In genomic region chr7:127654404-127655392, GRCh38 we compare ENCODE assay signal across 8 cellular contexts. TPM values are rescaled to one million over a fixed set of nuclear protein-coding genes. Genes with fewer than 3 reads are reported as not detected.
DNase-seq lines count a peak whose midpoint lies in the region; ATAC-seq lines count a peak whose summit lies in the region.

No MANE protein-coding gene starts in this region.

- ATAC-seq in HG03103 (IDR thresholded peaks at IDR 0.05; ENCODE audit: low read depth, unreplicated experiment) (peak; percentile 11), HG03521 (IDR thresholded peaks at IDR 0.05; ENCODE audit: unreplicated experiment) (no peak)

- no peaks in the 10 kb centered on the region for H3K27me3 Mint-ChIP-seq in CD8-positive, alpha-beta memory T cell
- no peaks in the 10 kb centered on the region for H3K27me3 Mint-ChIP-seq in activated CD4-positive, alpha-beta memory T cell treated with anti-CD3 and anti-CD28 coated beads for 36 hours

- peak overlapping the region; percentile 4 for H3K4me3 ChIP-seq in CD8-positive, alpha-beta memory T cell (ENCODE audit: low read length)
- H3K4me3 ChIP-seq in iPS-20b (ENCODE audit: low read length) = peak overlapping the region; percentile 86

- peak overlapping the region; percentile 29 for H3K27ac ChIP-seq in CD8-positive, alpha-beta memory T cell (ENCODE audit: low read depth, low read length)
- no peak overlapping the region for H3K27ac ChIP-seq in iPS-20b (ENCODE audit: low read length)

- peaks cover 5 to 51% (median 13%) of the 10 kb centered on the region in 3 donors for H3K36me3 Mint-ChIP-seq in CD8-positive, alpha-beta memory T cell
- peaks cover 43% of the 10 kb centered on the region for H3K36me3 Mint-ChIP-seq in activated CD4-positive, alpha-beta memory T cell treated with anti-CD3 and anti-CD28 coated beads for 36 hours

- peaks cover 47% of the 10 kb centered on the region for H3K4me1 ChIP-seq in CD8-positive, alpha-beta memory T cell (ENCODE audit: insufficient read depth, low read length)
- H3K4me1 ChIP-seq in iPS-20b (ENCODE audit: insufficient read depth, low read length) = peaks cover 28% of the 10 kb centered on the region

- no peak overlapping the region; the same call in 1 of the 2 replicates for H3K9ac ChIP-seq in iPS-20b (ENCODE audit: low read depth, low read length)

- peaks cover 72 to 78% (median 77%) of the 10 kb centered on the region in 3 donors for H3K4me1 Mint-ChIP-seq in CD8-positive, alpha-beta memory T cell
- H3K4me1 Mint-ChIP-seq in activated CD4-positive, alpha-beta memory T cell treated with anti-CD3 and anti-CD28 coated beads for 36 hours (ENCODE audit: low read depth) = peaks cover 48% of the 10 kb centered on the region

- no peak for DNase-seq in CD8-positive, alpha-beta memory T cell
- peak; percentile 22 for DNase-seq in activated CD4-positive, alpha-beta memory T cell treated with anti-CD3 and anti-CD28 coated beads for 36 hours
- no peak for DNase-seq in NCI-H128 (lab: John Stamatoyannopoulos, UW; ENCODE audit: unreplicated experiment)
- DNase-seq in NK-92 (lab: John Stamatoyannopoulos, UW; ENCODE audit: unreplicated experiment) = no peak
- no peak for DNase-seq in hepatic stellate cell (ENCODE audit: low spot score)

- no peaks in the 10 kb centered on the region for H3K9me3 ChIP-seq in CD8-positive, alpha-beta memory T cell (ENCODE audit: low read length)
- H3K9me3 ChIP-seq in iPS-20b (ENCODE audit: insufficient read depth, low read depth, low read length) = no peaks in the 10 kb centered on the region

- peak overlapping the region in 5 of 8 donors; percentile 0 to 79 (median 28) for H3K27ac Mint-ChIP-seq in CD8-positive, alpha-beta memory T cell
- H3K27ac Mint-ChIP-seq in activated CD4-positive, alpha-beta memory T cell treated with anti-CD3 and anti-CD28 coated beads for 36 hours = peak overlapping the region; percentile 76

- no peaks in the 10 kb centered on the region for H3K27me3 ChIP-seq in CD8-positive, alpha-beta memory T cell (ENCODE audit: insufficient read depth, low read length, poor library complexity, severe bottlenecking)
- H3K27me3 ChIP-seq in iPS-20b (ENCODE audit: insufficient read depth, low read length) = no peaks in the 10 kb centered on the region

- H3K36me3 ChIP-seq in CD8-positive, alpha-beta memory T cell (ENCODE audit: insufficient read depth, low read length) = peaks cover 3% of the 10 kb centered on the region
- H3K36me3 ChIP-seq in iPS-20b (ENCODE audit: insufficient read depth, low read depth, low read length) = peaks cover 40% of the 10 kb centered on the region; the same call in 1 of the 2 replicates

- CTCF ChIA-PET in CD8-positive, alpha-beta memory T cell (lab: Charles Lee) = no interaction called here
- CTCF ChIA-PET in activated CD4-positive, alpha-beta memory T cell treated with anti-CD3 and anti-CD28 coated beads for 36 hours (lab: Charles Lee) = interaction anchor here (0.6 to 1.3 kb wide), 3 partner anchors 11 to 307 kb away, joined by 3 read pairs; no protein-coding TSS in a partner anchor

- intact Hi-C loops in activated CD4-positive, alpha-beta memory T cell treated with anti-CD3 and anti-CD28 coated beads for 36 hours (cut with micrococcal nuclease) = loop anchor here (5.0 kb wide), 5 partner anchors 198 to 952 kb away; partner anchors contain the start of gene HILPDA

- no peaks in the 10 kb centered on the region for H3K9me3 Mint-ChIP-seq in CD8-positive, alpha-beta memory T cell
- H3K9me3 Mint-ChIP-seq in activated CD4-positive, alpha-beta memory T cell treated with anti-CD3 and anti-CD28 coated beads for 36 hours = no peaks in the 10 kb centered on the region

- H3K4me3 Mint-ChIP-seq in CD8-positive, alpha-beta memory T cell = peak overlapping the region in 5 of 7 donors; percentile 19 to 98 (median 96)
- H3K4me3 Mint-ChIP-seq in activated CD4-positive, alpha-beta memory T cell treated with anti-CD3 and anti-CD28 coated beads for 36 hours = peak overlapping the region; percentile 98

- POLR2A ChIA-PET in CD8-positive, alpha-beta memory T cell (lab: Charles Lee) = no interaction called here
- POLR2A ChIA-PET in activated CD4-positive, alpha-beta memory T cell treated with anti-CD3 and anti-CD28 coated beads for 36 hours (lab: Charles Lee) = interaction anchor here (1.8 kb wide), 1 partner anchor 12 kb away, joined by 8 read pairs; no protein-coding TSS in a partner anchor

RNA-seq across cellular contexts. Expression of gene SND1, which starts 2.7 kb away (rescaled TPM):
- 100 to 1,000 TPM; 198 to 203 TPM for total RNA-seq in CD8-positive, alpha-beta memory T cell
- 121 TPM for polyA plus RNA-seq in CD8-positive, alpha-beta memory T cell
- 100 to 1,000 TPM; 208 to 235 TPM for total RNA-seq in activated CD4-positive, alpha-beta memory T cell treated with anti-CD3 and anti-CD28 coated beads for 36 hours

RNA-seq across cellular contexts. Expression of gene PAX4, which starts 36.8 kb away (rescaled TPM):
- not detected for total RNA-seq in CD8-positive, alpha-beta memory T cell
- not detected for polyA plus RNA-seq in CD8-positive, alpha-beta memory T cell
- not detected for total RNA-seq in activated CD4-positive, alpha-beta memory T cell treated with anti-CD3 and anti-CD28 coated beads for 36 hours
